9 cellular contexts compared by ENCODE assay signal in the genomic region with DNA sequence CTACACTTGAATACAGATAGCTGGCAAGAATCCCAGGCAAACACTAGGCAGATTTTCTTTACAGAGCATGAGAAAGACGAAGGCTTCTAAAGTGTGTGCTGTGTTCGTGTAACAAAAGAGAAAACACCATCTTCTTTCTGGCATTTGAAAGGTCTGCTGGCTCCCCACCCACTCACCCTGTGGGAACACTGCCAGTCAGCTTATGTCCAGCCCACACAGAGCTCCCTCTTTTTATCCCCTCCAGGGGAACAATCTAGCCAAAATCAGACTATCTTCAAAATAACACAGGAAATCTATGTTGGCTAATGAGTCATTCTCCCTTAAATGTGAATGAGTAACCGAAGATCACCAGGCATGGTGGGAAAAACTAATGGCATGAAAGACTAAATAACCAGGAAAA. TPM values are rescaled to one million over a fixed set of nuclear protein-coding genes. Genes with fewer than 3 reads are reported as not detected.
DNase-seq lines count a peak whose midpoint lies in the region; TF ChIP-seq lines count a peak whose summit lies in the region.
"Had no signal": no experiment of that assay in that cellular context is flagged by ENCODE, and none has a peak within 500 bp of the region (broad histone marks: within the 10 kb centered on the region; RNA-seq: fewer than 3 reads in every experiment).

No MANE protein-coding gene starts in this region.

- H3K27me3 ChIP-seq in fibroblast of lung (ENCODE audit: control insufficient read depth, insufficient read depth, low read length) (no peaks in the 10 kb centered on the region), H7 (ENCODE audit: control insufficient read depth, insufficient read depth, low read length) (no peaks in the 10 kb centered on the region)

- H3K4me1 ChIP-seq in fibroblast of lung (ENCODE audit: control insufficient read depth, extremely low read depth, insufficient read depth, low read length), result peaks cover 9% of the 10 kb centered on the region

- H4K20me1 ChIP-seq in fibroblast of lung (ENCODE audit: control insufficient read depth, extremely low read depth, insufficient read depth, low read length), result no peaks in the 10 kb centered on the region

- DNase-seq in HCEC 1CT, result peak; percentile 85
- peak; percentile 64 for DNase-seq in RKO (ENCODE audit: low spot score)
- DNase-seq in fibroblast of lung (ENCODE audit: low read depth in 2 of 2), result peak; percentile 76 to 95
- peak; percentile 96 for DNase-seq in renal cortical epithelial cell (ENCODE audit: low read depth)
- DNase-seq in T-helper 1 cell, result no peak
- no peak for DNase-seq in NCI-H1930 (lab: John Stamatoyannopoulos, UW)
- DNase-seq in SIG-M5 (lab: John Stamatoyannopoulos, UW), result no peak
- no peak for DNase-seq in H7
- DNase-seq: NCI-H510A treated with DMSO at 0.1 percent for 48 hours had no signal

- peak overlapping the region; percentile 69 for H3K4me2 ChIP-seq in fibroblast of lung (ENCODE audit: extremely low read depth, insufficient read depth, low read length)

- H3K4me3 ChIP-seq in fibroblast of lung (replicated peaks in 1 of 4; ENCODE audit: control extremely low read depth in 1 of 4, insufficient read depth in 1 of 4, low read depth in 3 of 4, low read length in 4 of 4) (peak overlapping the region in 1 of 4 experiments; percentile 10), H7 (ENCODE audit: insufficient read depth, low read depth, low read length) (no peak overlapping the region)

- no peak for TF ChIP-seq CTCF in fibroblast of lung (conservative IDR thresholded peaks at IDR 0.05 in 1 of 2, IDR thresholded peaks at IDR 0.05 in 1 of 2; ENCODE audit: low read depth in 1 of 2, low read length in 2 of 2)

- H3K9ac ChIP-seq in fibroblast of lung (ENCODE audit: insufficient read depth, low read length), result no peak overlapping the region

- no peaks in the 10 kb centered on the region for H3K79me2 ChIP-seq in fibroblast of lung (ENCODE audit: control insufficient read depth, insufficient read depth, low read length)

- peak overlapping the region; percentile 70 for H3K27ac ChIP-seq in fibroblast of lung (ENCODE audit: insufficient read depth, low read length)

- H2AFZ ChIP-seq in fibroblast of lung (ENCODE audit: low read length), result peak overlapping the region; percentile 69

- no peaks in the 10 kb centered on the region for H3K36me3 ChIP-seq in fibroblast of lung (ENCODE audit: control insufficient read depth, insufficient read depth, low read length)
- no peaks in the 10 kb centered on the region for H3K36me3 ChIP-seq in H7 (replicated peaks; ENCODE audit: control insufficient read depth, insufficient read depth, low read length)

- no peaks in the 10 kb centered on the region for H3K9me3 ChIP-seq in fibroblast of lung (ENCODE audit: control insufficient read depth, insufficient read depth, low read depth, low read length)

RNA-seq across cellular contexts. Expression of a gene that starts 45.6 kb away (rescaled TPM):
- total RNA-seq in fibroblast of lung (9.8 and 16.2 TPM in 2 replicates), renal cortical epithelial cell (8.2 and 8.9 TPM in 2 replicates)
- 6.0 and 20.8 TPM in 2 replicates for polyA plus RNA-seq in fibroblast of lung
- 3.8 and 12.3 TPM in 2 replicates for polyA plus RNA-seq in fibroblast of lung (2012)
- polyA minus RNA-seq in fibroblast of lung (ENCODE audit: low replicate concordance), result 10.4 and 64.3 TPM in 2 replicates
- total RNA-seq in H7 (2014; rRNA removed; shearing (Covaris generic)), result 3.8 and 3.9 TPM in 2 replicates

Comparison
In these comparisons a context has a peak if more than half of its experiments do, and no peak if none do; other contexts are left out.
1. DNase-seq: peak in HCEC 1CT (single experiment), RKO (single experiment), fibroblast of lung (2 of 2) and renal cortical epithelial cell (single experiment); none in T-helper 1 cell (0 of 5), NCI-H1930 (0 of 2), SIG-M5 (single experiment) and H7 (single experiment).